In genomic region chr9:94952553-94953373, GRCh38 we compare ENCODE assay signal across 7 cellular contexts.
A peak's percentile ranks its signal among the peaks of the same experiment; 100 is the strongest.
DNase-seq lines count a peak whose midpoint lies in the region; ATAC-seq, FAIRE-seq and TF ChIP-seq lines count a peak whose summit lies in the region.

No MANE protein-coding gene starts in this region.

- peak; percentile 86 for ATAC-seq in GM19025 (IDR thresholded peaks at IDR 0.05; ENCODE audit: low read depth, unreplicated experiment)
- ATAC-seq in HG03066 (IDR thresholded peaks at IDR 0.05; ENCODE audit: low read depth, unreplicated experiment), result peak; percentile 93
- ATAC-seq in GM12878, result peak; percentile 54
- peak; percentile 21 to 40 for ATAC-seq in naive B cell (ENCODE audit: low read depth in 2 of 2)
- ATAC-seq in HG03196 (IDR thresholded peaks at IDR 0.05; ENCODE audit: unreplicated experiment), result no peak

- no peak overlapping the region for H3K4me2 ChIP-seq in GM12878 (ENCODE audit: control insufficient read depth, insufficient read depth)

- H3K27ac Mint-ChIP-seq in naive B cell, result peak overlapping the region in 3 of 6 donors; percentile 20 to 76 (median 30)

- H3K36me3 ChIP-seq in GM12878 (ENCODE audit: control insufficient read depth in 2 of 2, insufficient read depth in 2 of 2, low read length in 1 of 2), result no peaks in the 10 kb centered on the region; a peak in 2 of 4 replicates

- no peak for TF ChIP-seq EP300 in GM12878 (IDR thresholded peaks at IDR 0.05; ENCODE audit: borderline replicate concordance in 1 of 2, control insufficient read depth in 1 of 2, low read depth in 2 of 2, low read length in 2 of 2)

- FAIRE-seq in GM12878 (lab: Jason Lieb, UNC), result no peak

- no peak for TF ChIP-seq RAD21 in GM12878 (IDR thresholded peaks at IDR 0.05; ENCODE audit: insufficient read depth, low read depth, low read length)

- no peaks in the 10 kb centered on the region for H3K79me2 ChIP-seq in GM12878 (ENCODE audit: control insufficient read depth, insufficient read depth, low read length)

- H3K27ac ChIP-seq in GM12878 (ENCODE audit: control insufficient read depth, insufficient read depth), result no peak overlapping the region

- no peak overlapping the region for H2AFZ ChIP-seq in GM12878 (ENCODE audit: control insufficient read depth, low read depth, low read length)

- peaks cover 7 to 14% (median 12%) of the 10 kb centered on the region in 3 donors for H3K4me1 Mint-ChIP-seq in naive B cell

- intact Hi-C loops in GM12878 (cut with micrococcal nuclease; ENCODE audit: unreplicated experiment), result no loop called here

- RAD21 ChIA-PET in GM12878 (lab: Charles Lee; ENCODE audit: unreplicated experiment), result no interaction called here

- H3K36me3 Mint-ChIP-seq in naive B cell, result peaks cover 25 to 27% of the 10 kb centered on the region in 2 donors

- BruUV-seq in GM12878 (replicated peaks; lab: Mats Ljungman, UMichigan), result no TSS peak

- H3K27me3 ChIP-seq in GM12878 (replicated peaks in 1 of 2; ENCODE audit: control insufficient read depth in 2 of 2, insufficient read depth in 2 of 2, low read length in 1 of 2), result no peaks in the 10 kb centered on the region

- in situ Hi-C loops in GM12878 (cut with MboI), result no loop called here

- H3K4me3 ChIP-seq in GM12878, result no peak overlapping the region

- H3K9me3 Mint-ChIP-seq in naive B cell, result peaks cover 0 to 4% (median 0%) of the 10 kb centered on the region in 7 donors

- peaks cover 3% of the 10 kb centered on the region; the same call in 1 of the 2 replicates for H4K20me1 ChIP-seq in GM12878 (ENCODE audit: control insufficient read depth, insufficient read depth)

- WGBS in GM12878 (ENCODE audit: insufficient coverage, insufficient replicate concordance, low lambda C conversion rate, missing lambda C conversion rate), result 67% methylated on average over 8 of the region's 8 CpGs

- SMC1A ChIA-PET in GM12878 (lab: Charles Lee; ENCODE audit: uncharacterized antibody, unreplicated experiment), result no interaction called here

- H3K9ac ChIP-seq in GM12878 (ENCODE audit: control insufficient read depth, insufficient read depth, low read length), result no peak overlapping the region

- H3K4me3 Mint-ChIP-seq in naive B cell, result peak overlapping the region in 1 of 8 donors; percentile 32

- TF ChIP-seq POLR2A in GM12878 (IDR thresholded peaks at IDR 0.05; ENCODE audit: low read depth, low read length), result no peak

- H3K9me3 ChIP-seq in GM12878 (replicated peaks; ENCODE audit: control insufficient read depth, insufficient read depth, low read length), result no peaks in the 10 kb centered on the region

- CTCF ChIA-PET in GM12878 (lab: Yijun Ruan, JAX), result interaction anchor here (1.7 kb wide), 1 partner anchor 283 kb away, joined by 3 read pairs; no protein-coding TSS in a partner anchor

- TF ChIP-seq CTCF in GM12878 (IDR thresholded peaks at IDR 0.05 in 2 of 3, conservative IDR thresholded peaks at IDR 0.05 in 1 of 3; ENCODE audit: control insufficient read depth in 2 of 3, extremely low read depth in 1 of 3, insufficient read depth in 1 of 3, low read depth in 3 of 3, low read length in 3 of 3), result no peak

- H3K4me1 ChIP-seq in GM12878 (ENCODE audit: control insufficient read depth, insufficient read depth, low read length), result no peaks in the 10 kb centered on the region

- H3K27me3 Mint-ChIP-seq in naive B cell, result no peaks in the 10 kb centered on the region

- peak; percentile 26 for DNase-seq in GM12878 (ENCODE audit: low read depth, low spot score)
- no peak for DNase-seq in naive B cell
- DNase-seq in dedifferentiated amniotic fluid mesenchymal stem cell (ENCODE audit: extremely low spot score), result no peak
- DNase-seq in NCI-H1105 treated with DMSO at 0.1 percent for 48 hours (lab: John Stamatoyannopoulos, UW), result no peak

- POLR2A ChIA-PET in GM12878 (lab: Charles Lee), result no interaction called here

TF ChIP-seq in GM12878, 131 proteins besides CTCF, POLR2A, EP300 and RAD21 (continues in another document):
- TF ChIP-seq POLR2AphosphoS2 (IDR thresholded peaks at IDR 0.05; ENCODE audit: low read depth, low read length) (no peak), HCFC1 (IDR thresholded peaks at IDR 0.05; ENCODE audit: low read length) (no peak), MTA2 (IDR thresholded peaks at IDR 0.05; ENCODE audit: low read depth) (no peak), BCL11A (IDR thresholded peaks at IDR 0.05; ENCODE audit: low read depth, low read length) (no peak), CBFB (IDR thresholded peaks at IDR 0.05; ENCODE audit: low read depth) (no peak), SUPT20H (IDR thresholded peaks at IDR 0.05; ENCODE audit: borderline replicate concordance, control insufficient read depth, low read depth, low read length) (no peak), RCOR1 (conservative IDR thresholded peaks at IDR 0.05; ENCODE audit: low read depth, low read length) (no peak), CREM (IDR thresholded peaks at IDR 0.05; ENCODE audit: low read depth) (no peak), NFXL1 (IDR thresholded peaks at IDR 0.05; ENCODE audit: borderline replicate concordance) (no peak), E2F4 (IDR thresholded peaks at IDR 0.05; ENCODE audit: low read depth, low read length) (no peak)
- TF ChIP-seq, protein P1, sequence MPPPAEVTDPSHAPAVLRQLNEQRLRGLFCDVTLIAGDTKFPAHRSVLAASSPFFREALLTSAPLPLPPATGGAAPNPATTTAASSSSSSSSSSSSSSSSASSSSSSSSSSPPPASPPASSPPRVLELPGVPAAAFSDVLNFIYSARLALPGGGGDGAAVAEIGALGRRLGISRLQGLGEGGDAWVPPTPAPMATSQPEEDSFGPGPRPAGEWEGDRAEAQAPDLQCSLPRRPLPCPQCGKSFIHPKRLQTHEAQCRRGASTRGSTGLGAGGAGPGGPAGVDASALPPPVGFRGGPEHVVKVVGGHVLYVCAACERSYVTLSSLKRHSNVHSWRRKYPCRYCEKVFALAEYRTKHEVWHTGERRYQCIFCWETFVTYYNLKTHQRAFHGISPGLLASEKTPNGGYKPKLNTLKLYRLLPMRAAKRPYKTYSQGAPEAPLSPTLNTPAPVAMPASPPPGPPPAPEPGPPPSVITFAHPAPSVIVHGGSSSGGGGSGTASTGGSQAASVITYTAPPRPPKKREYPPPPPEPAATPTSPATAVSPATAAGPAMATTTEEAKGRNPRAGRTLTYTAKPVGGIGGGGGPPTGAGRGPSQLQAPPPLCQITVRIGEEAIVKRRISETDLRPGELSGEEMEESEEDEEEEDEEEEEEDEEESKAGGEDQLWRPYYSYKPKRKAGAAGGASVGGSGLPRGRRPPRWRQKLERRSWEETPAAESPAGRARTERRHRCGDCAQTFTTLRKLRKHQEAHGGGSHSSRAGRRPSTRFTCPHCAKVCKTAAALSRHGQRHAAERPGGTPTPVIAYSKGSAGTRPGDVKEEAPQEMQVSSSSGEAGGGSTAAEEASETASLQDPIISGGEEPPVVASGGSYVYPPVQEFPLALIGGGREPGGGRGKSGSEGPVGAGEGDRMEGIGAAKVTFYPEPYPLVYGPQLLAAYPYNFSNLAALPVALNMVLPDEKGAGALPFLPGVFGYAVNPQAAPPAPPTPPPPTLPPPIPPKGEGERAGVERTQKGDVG (CRISPR knock-in tag; IDR thresholded peaks at IDR 0.05), result no peak
- TF ChIP-seq, protein P2, sequence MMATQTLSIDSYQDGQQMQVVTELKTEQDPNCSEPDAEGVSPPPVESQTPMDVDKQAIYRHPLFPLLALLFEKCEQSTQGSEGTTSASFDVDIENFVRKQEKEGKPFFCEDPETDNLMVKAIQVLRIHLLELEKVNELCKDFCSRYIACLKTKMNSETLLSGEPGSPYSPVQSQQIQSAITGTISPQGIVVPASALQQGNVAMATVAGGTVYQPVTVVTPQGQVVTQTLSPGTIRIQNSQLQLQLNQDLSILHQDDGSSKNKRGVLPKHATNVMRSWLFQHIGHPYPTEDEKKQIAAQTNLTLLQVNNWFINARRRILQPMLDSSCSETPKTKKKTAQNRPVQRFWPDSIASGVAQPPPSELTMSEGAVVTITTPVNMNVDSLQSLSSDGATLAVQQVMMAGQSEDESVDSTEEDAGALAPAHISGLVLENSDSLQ (IDR thresholded peaks at IDR 0.05), result no peak
- TF ChIP-seq, protein P3, sequence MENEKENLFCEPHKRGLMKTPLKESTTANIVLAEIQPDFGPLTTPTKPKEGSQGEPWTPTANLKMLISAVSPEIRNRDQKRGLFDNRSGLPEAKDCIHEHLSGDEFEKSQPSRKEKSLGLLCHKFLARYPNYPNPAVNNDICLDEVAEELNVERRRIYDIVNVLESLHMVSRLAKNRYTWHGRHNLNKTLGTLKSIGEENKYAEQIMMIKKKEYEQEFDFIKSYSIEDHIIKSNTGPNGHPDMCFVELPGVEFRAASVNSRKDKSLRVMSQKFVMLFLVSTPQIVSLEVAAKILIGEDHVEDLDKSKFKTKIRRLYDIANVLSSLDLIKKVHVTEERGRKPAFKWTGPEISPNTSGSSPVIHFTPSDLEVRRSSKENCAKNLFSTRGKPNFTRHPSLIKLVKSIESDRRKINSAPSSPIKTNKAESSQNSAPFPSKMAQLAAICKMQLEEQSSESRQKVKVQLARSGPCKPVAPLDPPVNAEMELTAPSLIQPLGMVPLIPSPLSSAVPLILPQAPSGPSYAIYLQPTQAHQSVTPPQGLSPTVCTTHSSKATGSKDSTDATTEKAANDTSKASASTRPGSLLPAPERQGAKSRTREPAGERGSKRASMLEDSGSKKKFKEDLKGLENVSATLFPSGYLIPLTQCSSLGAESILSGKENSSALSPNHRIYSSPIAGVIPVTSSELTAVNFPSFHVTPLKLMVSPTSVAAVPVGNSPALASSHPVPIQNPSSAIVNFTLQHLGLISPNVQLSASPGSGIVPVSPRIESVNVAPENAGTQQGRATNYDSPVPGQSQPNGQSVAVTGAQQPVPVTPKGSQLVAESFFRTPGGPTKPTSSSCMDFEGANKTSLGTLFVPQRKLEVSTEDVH (IDR thresholded peaks at IDR 0.05; ENCODE audit: low read depth, partially characterized antibody), result no peak
